Comparison of ENCODE assay signal across 8 cellular contexts in genomic region chr6:82006027-82006738, GRCh38.
A peak's percentile ranks its signal among the peaks of the same experiment; 100 is the strongest.
DNase-seq lines count a peak whose midpoint lies in the region; ATAC-seq and TF ChIP-seq lines count a peak whose summit lies in the region.

No MANE protein-coding gene starts in this region.

- H3K4me1 Mint-ChIP-seq in osteocyte (ENCODE audit: unreplicated experiment): peaks cover 11% of the 10 kb centered on the region
- no peaks in the 10 kb centered on the region for H3K4me1 Mint-ChIP-seq in T-helper 2 cell treated with Interferon-gamma antibody and Interleukin-4, amounts not matched to agents 5 μg/mL and 100 μg/mL, for 36 hours (ENCODE audit: low read depth)

- H3K27me3 Mint-ChIP-seq in osteocyte (ENCODE audit: unreplicated experiment): no peaks in the 10 kb centered on the region
- peaks cover 4% of the 10 kb centered on the region for H3K27me3 Mint-ChIP-seq in T-helper 2 cell treated with Interferon-gamma antibody and Interleukin-4, amounts not matched to agents 5 μg/mL and 100 μg/mL, for 36 hours (ENCODE audit: low read depth)

- TF ChIP-seq CTCF in 22Rv1 (IDR thresholded peaks at IDR 0.05) (peak; percentile 76), osteocyte (IDR thresholded peaks at IDR 0.05) (peak; percentile 65)

- no peak overlapping the region for H3K4me3 Mint-ChIP-seq in osteocyte (ENCODE audit: unreplicated experiment)
- H3K4me3 Mint-ChIP-seq in T-helper 2 cell treated with Interferon-gamma antibody and Interleukin-4, amounts not matched to agents 5 μg/mL and 100 μg/mL, for 36 hours: no peak overlapping the region

- H3K27ac ChIP-seq in 22Rv1: no peak overlapping the region

- H3K36me3 Mint-ChIP-seq in osteocyte (ENCODE audit: unreplicated experiment): peaks cover 14% of the 10 kb centered on the region
- H3K36me3 Mint-ChIP-seq in T-helper 2 cell treated with Interferon-gamma antibody and Interleukin-4, amounts not matched to agents 5 μg/mL and 100 μg/mL, for 36 hours (ENCODE audit: low read depth): no peaks in the 10 kb centered on the region

- peaks cover 28% of the 10 kb centered on the region for H3K9me3 Mint-ChIP-seq in osteocyte (ENCODE audit: unreplicated experiment)
- H3K9me3 Mint-ChIP-seq in T-helper 2 cell treated with Interferon-gamma antibody and Interleukin-4, amounts not matched to agents 5 μg/mL and 100 μg/mL, for 36 hours: no peaks in the 10 kb centered on the region

- ATAC-seq in GM18499 (IDR thresholded peaks at IDR 0.05; ENCODE audit: insufficient read depth, unreplicated experiment): peak; percentile 84
- peak; percentile 79 for ATAC-seq in HG02798 (IDR thresholded peaks at IDR 0.05; ENCODE audit: poor library complexity, unreplicated experiment)

- no peak overlapping the region for H3K27ac Mint-ChIP-seq in osteocyte (ENCODE audit: unreplicated experiment)
- no peak overlapping the region for H3K27ac Mint-ChIP-seq in T-helper 2 cell treated with Interferon-gamma antibody and Interleukin-4, amounts not matched to agents 5 μg/mL and 100 μg/mL, for 36 hours

- peak; percentile 80 for DNase-seq in NCI-H748 (lab: John Stamatoyannopoulos, UW; ENCODE audit: unreplicated experiment)
- peak; percentile 21 to 54 for DNase-seq in dermis microvascular lymphatic vessel endothelial cell (ENCODE audit: low read depth in 2 of 2)
- DNase-seq in osteocyte (ENCODE audit: extremely low spot score, unreplicated experiment): no peak
- DNase-seq in T-helper 2 cell treated with Interferon-gamma antibody and Interleukin-4, amounts not matched to agents 5 μg/mL and 100 μg/mL, for 36 hours (ENCODE audit: low spot score): no peak
- no peak for DNase-seq in GM19240 (ENCODE audit: insufficient read length, low spot score)

Comparison
In these comparisons a context has a peak if more than half of its experiments do, and no peak if none do; other contexts are left out.
1. DNase-seq: peak in NCI-H748 (single experiment) and dermis microvascular lymphatic vessel endothelial cell (2 of 2); none in osteocyte (single experiment), T-helper 2 cell treated with Interferon-gamma antibody and Interleukin-4, amounts not matched to agents 5 μg/mL and 100 μg/mL, for 36 hours (single experiment) and GM19240 (single experiment).